8 cellular contexts compared by ENCODE assay signal in the genomic region with DNA sequence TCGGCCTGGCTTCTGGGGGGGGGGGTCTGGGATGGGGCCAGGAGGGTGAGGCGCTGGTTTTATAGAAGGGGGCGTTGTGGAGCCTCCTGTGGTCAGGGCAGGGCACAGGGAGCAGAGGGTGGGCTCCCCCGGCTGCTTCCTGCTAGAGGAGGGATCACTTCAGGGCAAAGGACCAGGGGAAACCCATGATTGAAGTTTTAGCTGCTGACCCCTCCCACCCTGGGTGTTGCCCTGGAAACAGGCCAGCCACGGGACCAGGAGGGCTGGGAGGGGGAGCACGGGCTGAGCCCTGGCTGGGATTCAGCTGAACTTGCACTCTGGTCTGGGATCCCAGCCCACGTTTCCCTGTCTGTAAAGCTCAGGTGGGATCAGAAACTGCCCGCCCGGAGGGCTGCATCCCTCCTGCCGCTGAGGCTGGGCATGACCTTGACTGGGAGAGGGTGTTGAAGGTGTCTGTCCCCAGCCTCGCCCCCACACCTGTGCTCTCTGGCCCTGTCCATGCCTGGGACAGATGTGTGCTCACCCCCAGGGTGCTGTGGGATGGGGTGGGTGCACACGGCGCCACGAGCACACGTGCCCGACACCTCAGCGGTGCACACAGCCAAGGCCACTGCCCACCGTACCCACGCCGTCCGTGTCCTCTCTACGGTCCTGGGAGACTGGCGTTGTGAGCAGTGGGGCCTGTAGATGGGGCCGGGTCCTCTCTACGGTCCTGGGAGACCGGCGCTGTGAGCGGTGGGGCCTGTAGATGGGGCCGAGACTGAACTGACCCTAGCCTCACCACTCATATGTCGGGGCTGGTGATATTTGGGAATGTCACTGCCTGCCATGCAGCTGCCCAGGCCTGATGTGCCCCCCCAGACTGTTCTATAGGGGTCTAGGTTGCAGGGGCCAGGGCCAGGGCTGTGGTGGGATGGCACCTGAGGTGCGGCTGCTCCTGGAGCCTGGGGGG. TPM values are rescaled to one million over a fixed set of nuclear protein-coding genes. Genes with fewer than 3 reads are reported as not detected.
DNase-seq lines count a peak whose midpoint lies in the region; ATAC-seq and TF ChIP-seq lines count a peak whose summit lies in the region.

No MANE protein-coding gene starts in this region.

- in situ Hi-C loops in astrocyte of the cerebellum (cut with HindIII; ENCODE audit: low sequenced_read_pairs): no loop called here

- H3K27me3 ChIP-seq in BE2C: no peaks in the 10 kb centered on the region

- ATAC-seq in sciatic nerve: peak; percentile 75
- no peak for ATAC-seq in HG03342 (IDR thresholded peaks at IDR 0.05; ENCODE audit: unreplicated experiment)

- DNase-seq in BE2C (peak; percentile 74), astrocyte of the cerebellum (ENCODE audit: low read depth) (peak; percentile 88), hepatic stellate cell (ENCODE audit: low spot score) (peak; percentile 86), sciatic nerve (ENCODE audit: low spot score) (peak; percentile 96), NCI-H524 (lab: John Stamatoyannopoulos, UW) (no peak), NCI-H345 treated with DMSO at 0.1 percent for 48 hours (lab: John Stamatoyannopoulos, UW; ENCODE audit: unreplicated experiment) (no peak)

- TF ChIP-seq CTCF in BE2C (IDR thresholded peaks at IDR 0.05; ENCODE audit: low read depth, low read length) (no peak), astrocyte of the cerebellum (IDR thresholded peaks at IDR 0.05; ENCODE audit: low read depth, low read length, missing control alignments) (no peak)

- peaks cover 8% of the 10 kb centered on the region for H3K4me1 ChIP-seq in BE2C

- intact Hi-C loops in sciatic nerve (cut with DNase I): no loop called here

- H3K36me3 ChIP-seq in BE2C: peaks cover 2% of the 10 kb centered on the region

- TF ChIP-seq RAD21 in Ishikawa (IDR thresholded peaks at IDR 0.05; ENCODE audit: low read depth): no peak

- H3K9me3 ChIP-seq in BE2C: no peaks in the 10 kb centered on the region

- no peak overlapping the region; the same call in 1 of the 2 replicates for H3K4me3 ChIP-seq in BE2C (ENCODE audit: low read depth, low read length)
- H3K4me3 ChIP-seq in astrocyte of the cerebellum (ENCODE audit: low read depth, low read length): peak overlapping the region; percentile 94

- no peak for TF ChIP-seq EP300 in Ishikawa (IDR thresholded peaks at IDR 0.05; ENCODE audit: borderline replicate concordance)

TF ChIP-seq in Ishikawa, 13 proteins besides CTCF, POLR2A, EP300 and RAD21:
- no peak for TF ChIP-seq ZBTB7A (IDR thresholded peaks at IDR 0.05; ENCODE audit: low read depth)
- TF ChIP-seq YY1 (IDR thresholded peaks at IDR 0.05; ENCODE audit: low read depth): no peak
- TF ChIP-seq TAF1 (IDR thresholded peaks at IDR 0.05; ENCODE audit: low read depth): 0 out of 2 replicates have a peak, but pooled peaks have one; percentile 22
- TF ChIP-seq, protein P1, sequence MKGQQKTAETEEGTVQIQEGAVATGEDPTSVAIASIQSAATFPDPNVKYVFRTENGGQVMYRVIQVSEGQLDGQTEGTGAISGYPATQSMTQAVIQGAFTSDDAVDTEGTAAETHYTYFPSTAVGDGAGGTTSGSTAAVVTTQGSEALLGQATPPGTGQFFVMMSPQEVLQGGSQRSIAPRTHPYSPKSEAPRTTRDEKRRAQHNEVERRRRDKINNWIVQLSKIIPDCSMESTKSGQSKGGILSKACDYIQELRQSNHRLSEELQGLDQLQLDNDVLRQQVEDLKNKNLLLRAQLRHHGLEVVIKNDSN (IDR thresholded peaks at IDR 0.05): peak; percentile 53; the same call in 1 of the 2 replicates
- TF ChIP-seq, protein P2, sequence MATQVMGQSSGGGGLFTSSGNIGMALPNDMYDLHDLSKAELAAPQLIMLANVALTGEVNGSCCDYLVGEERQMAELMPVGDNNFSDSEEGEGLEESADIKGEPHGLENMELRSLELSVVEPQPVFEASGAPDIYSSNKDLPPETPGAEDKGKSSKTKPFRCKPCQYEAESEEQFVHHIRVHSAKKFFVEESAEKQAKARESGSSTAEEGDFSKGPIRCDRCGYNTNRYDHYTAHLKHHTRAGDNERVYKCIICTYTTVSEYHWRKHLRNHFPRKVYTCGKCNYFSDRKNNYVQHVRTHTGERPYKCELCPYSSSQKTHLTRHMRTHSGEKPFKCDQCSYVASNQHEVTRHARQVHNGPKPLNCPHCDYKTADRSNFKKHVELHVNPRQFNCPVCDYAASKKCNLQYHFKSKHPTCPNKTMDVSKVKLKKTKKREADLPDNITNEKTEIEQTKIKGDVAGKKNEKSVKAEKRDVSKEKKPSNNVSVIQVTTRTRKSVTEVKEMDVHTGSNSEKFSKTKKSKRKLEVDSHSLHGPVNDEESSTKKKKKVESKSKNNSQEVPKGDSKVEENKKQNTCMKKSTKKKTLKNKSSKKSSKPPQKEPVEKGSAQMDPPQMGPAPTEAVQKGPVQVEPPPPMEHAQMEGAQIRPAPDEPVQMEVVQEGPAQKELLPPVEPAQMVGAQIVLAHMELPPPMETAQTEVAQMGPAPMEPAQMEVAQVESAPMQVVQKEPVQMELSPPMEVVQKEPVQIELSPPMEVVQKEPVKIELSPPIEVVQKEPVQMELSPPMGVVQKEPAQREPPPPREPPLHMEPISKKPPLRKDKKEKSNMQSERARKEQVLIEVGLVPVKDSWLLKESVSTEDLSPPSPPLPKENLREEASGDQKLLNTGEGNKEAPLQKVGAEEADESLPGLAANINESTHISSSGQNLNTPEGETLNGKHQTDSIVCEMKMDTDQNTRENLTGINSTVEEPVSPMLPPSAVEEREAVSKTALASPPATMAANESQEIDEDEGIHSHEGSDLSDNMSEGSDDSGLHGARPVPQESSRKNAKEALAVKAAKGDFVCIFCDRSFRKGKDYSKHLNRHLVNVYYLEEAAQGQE (IDR thresholded peaks at IDR 0.05; ENCODE audit: low read depth): no peak
- TF ChIP-seq, protein P3, sequence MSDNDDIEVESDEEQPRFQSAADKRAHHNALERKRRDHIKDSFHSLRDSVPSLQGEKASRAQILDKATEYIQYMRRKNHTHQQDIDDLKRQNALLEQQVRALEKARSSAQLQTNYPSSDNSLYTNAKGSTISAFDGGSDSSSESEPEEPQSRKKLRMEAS (IDR thresholded peaks at IDR 0.05): no peak
- TF ChIP-seq NFIC (IDR thresholded peaks at IDR 0.05): peak; percentile 79
TF ChIP-seq in Ishikawa: peak in this region for 3.

RNA-seq across cellular contexts. Expression of a gene that starts 2.3 kb away (rescaled TPM):
- 60.8 TPM for polyA plus RNA-seq in BE2C (2012; ENCODE audit: insufficient read depth, insufficient read length, low read depth)
- 118 TPM for total RNA-seq in sciatic nerve

RNA-seq across cellular contexts. Expression of a gene that starts 2.6 kb away (rescaled TPM):
- polyA plus RNA-seq in BE2C (2012; ENCODE audit: insufficient read depth, insufficient read length, low read depth): 712 TPM
- 85.2 TPM for total RNA-seq in sciatic nerve

RNA-seq across cellular contexts. Expression of a gene that starts 12.2 kb away (rescaled TPM):
- 89.3 TPM for polyA plus RNA-seq in BE2C (2012; ENCODE audit: insufficient read depth, insufficient read length, low read depth)
- total RNA-seq in sciatic nerve: 263 TPM

RNA-seq across cellular contexts. Expression of a gene that starts 17.2 kb away (rescaled TPM):
- 1.8 TPM for polyA plus RNA-seq in BE2C (2012; ENCODE audit: insufficient read depth, insufficient read length, low read depth)
- 8.7 TPM for total RNA-seq in sciatic nerve

RNA-seq across cellular contexts. Expression of a gene that starts 26.3 kb away (rescaled TPM):
- polyA plus RNA-seq in BE2C (2012; ENCODE audit: insufficient read depth, insufficient read length, low read depth): 92.2 TPM
- total RNA-seq in sciatic nerve: 174 TPM

Comparison
In these comparisons a context has a peak if more than half of its experiments do, and no peak if none do; other contexts are left out.
1. DNase-seq: peak in BE2C (single experiment), astrocyte of the cerebellum (single experiment), hepatic stellate cell (single experiment) and sciatic nerve (single experiment); none in NCI-H524 (0 of 2) and NCI-H345 treated with DMSO at 0.1 percent for 48 hours (single experiment).